In the genomic region with DNA sequence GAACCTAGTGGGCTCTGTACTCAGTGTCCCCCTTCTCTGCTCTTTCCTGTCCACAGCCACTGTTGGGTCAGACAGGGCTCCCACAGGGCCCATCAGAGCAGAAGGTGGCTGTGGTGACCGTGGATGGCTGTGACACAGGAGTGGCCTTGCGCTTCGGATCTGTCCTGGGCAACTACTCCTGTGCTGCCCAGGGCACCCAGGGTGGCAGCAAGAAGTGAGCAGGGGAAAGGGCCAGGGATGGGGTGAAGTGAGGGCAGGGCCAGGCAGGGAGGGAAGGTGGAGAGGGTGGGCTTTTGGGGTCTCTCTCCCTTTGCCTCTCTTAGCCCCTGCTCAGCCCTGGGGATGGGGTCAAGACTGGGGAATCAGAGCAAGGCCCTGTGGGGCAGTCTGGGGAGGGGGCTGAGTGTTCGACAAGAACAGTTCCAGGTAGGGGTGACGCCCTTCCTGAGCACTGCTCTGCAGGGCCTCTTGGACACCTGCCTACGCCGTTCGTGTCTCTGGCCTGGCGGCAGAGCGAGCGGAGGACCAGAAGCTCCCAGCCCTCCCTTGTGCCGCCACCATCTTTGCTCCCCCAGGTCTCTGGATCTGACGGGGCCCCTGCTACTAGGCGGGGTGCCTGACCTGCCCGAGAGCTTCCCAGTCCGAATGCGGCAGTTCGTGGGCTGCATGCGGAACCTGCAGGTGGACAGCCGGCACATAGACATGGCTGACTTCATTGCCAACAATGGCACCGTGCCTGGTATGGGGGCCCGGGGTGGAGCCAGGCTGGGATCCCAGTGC, we compare ENCODE assay signal across 1 cellular context.
TF ChIP-seq lines count a peak whose summit lies in the region.

No MANE protein-coding gene starts in this region.

TF ChIP-seq in HepG2, 621 proteins besides CTCF, POLR2A, EP300 and RAD21:
- TF ChIP-seq, protein P1, sequence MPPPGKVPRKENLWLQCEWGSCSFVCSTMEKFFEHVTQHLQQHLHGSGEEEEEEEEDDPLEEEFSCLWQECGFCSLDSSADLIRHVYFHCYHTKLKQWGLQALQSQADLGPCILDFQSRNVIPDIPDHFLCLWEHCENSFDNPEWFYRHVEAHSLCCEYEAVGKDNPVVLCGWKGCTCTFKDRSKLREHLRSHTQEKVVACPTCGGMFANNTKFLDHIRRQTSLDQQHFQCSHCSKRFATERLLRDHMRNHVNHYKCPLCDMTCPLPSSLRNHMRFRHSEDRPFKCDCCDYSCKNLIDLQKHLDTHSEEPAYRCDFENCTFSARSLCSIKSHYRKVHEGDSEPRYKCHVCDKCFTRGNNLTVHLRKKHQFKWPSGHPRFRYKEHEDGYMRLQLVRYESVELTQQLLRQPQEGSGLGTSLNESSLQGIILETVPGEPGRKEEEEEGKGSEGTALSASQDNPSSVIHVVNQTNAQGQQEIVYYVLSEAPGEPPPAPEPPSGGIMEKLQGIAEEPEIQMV (CRISPR knock-in tag; IDR thresholded peaks at IDR 0.05; ENCODE audit: low read depth), result no peak
- no peak for TF ChIP-seq FOXP4 (CRISPR knock-in tag; IDR thresholded peaks at IDR 0.05)
- TF ChIP-seq JUND (CRISPR knock-in tag; IDR thresholded peaks at IDR 0.05), result no peak
- TF ChIP-seq, protein P2, sequence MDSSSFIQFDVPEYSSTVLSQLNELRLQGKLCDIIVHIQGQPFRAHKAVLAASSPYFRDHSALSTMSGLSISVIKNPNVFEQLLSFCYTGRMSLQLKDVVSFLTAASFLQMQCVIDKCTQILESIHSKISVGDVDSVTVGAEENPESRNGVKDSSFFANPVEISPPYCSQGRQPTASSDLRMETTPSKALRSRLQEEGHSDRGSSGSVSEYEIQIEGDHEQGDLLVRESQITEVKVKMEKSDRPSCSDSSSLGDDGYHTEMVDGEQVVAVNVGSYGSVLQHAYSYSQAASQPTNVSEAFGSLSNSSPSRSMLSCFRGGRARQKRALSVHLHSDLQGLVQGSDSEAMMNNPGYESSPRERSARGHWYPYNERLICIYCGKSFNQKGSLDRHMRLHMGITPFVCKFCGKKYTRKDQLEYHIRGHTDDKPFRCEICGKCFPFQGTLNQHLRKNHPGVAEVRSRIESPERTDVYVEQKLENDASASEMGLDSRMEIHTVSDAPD (CRISPR knock-in tag; IDR thresholded peaks at IDR 0.05), result no peak
- no peak for TF ChIP-seq ZMYM3 (CRISPR knock-in tag; IDR thresholded peaks at IDR 0.05)
- no peak for TF ChIP-seq SYNCRIP (IDR thresholded peaks at IDR 0.05; ENCODE audit: insufficient read depth, low read depth, low read length)
